ENCODE assay signal across 24 cellular contexts in genomic region chr22:44221710-44222475, GRCh38. TPM values are rescaled to one million over a fixed set of nuclear protein-coding genes. Genes with fewer than 3 reads are reported as not detected.
"Had no signal": no experiment of that assay in that cellular context is flagged by ENCODE, and none has a peak within 500 bp of the region (broad histone marks: within the 10 kb centered on the region; RNA-seq: fewer than 3 reads in every experiment).

No MANE protein-coding gene starts in this region.

- H3K27me3 ChIP-seq: neural progenitor cell, right lobe of liver, vagina had no signal

- H3K9me3 ChIP-seq: adrenal gland, right lobe of liver, thoracic aorta, vagina had no signal

- DNase-seq: activated CD4-positive, alpha-beta T cell treated with anti-CD3 and anti-CD28 coated beads for 4 hours; activated CD4-positive, alpha-beta T cell treated with anti-CD3 and anti-CD28 coated beads, Interleukin-2, amount 50 U/mL, for 4 hours; activated effector memory CD4-positive, alpha-beta T cell treated with anti-CD3 and anti-CD28 coated beads, Interleukin-2, amount 50 U/mL, for 16 hours; activated naive CD4-positive, alpha-beta T cell treated with anti-CD3 and anti-CD28 coated beads for 36 hours; activated naive CD8-positive, alpha-beta T cell treated with anti-CD3 and anti-CD28 coated beads for 36 hours; activated T-cell treated with anti-CD3 and anti-CD28 coated beads, Interleukin-2, amount 50 U/mL, for 1 hour; cortex of kidney; effector memory CD8-positive, alpha-beta T cell; foreskin fibroblast; heart left ventricle; natural killer cell; right lobe of liver; stimulated activated CD4-positive, alpha-beta T cell treated with anti-CD3 and anti-CD28 coated beads, Interleukin-2, amount 100 ng/mL, for 48 hours had no signal

- H3K4me2 ChIP-seq: neural progenitor cell had no signal

- H3K9ac ChIP-seq: neural progenitor cell had no signal

- ATAC-seq: effector memory CD8-positive, alpha-beta T cell; heart left ventricle; natural killer cell; right lobe of liver had no signal

- H3K4me1 Mint-ChIP-seq: activated naive CD8-positive, alpha-beta T cell treated with anti-CD3 and anti-CD28 coated beads for 36 hours; memory B cell; natural killer cell had no signal

- H3K27ac ChIP-seq: adrenal gland, heart left ventricle, neural progenitor cell, right lobe of liver, thoracic aorta, vagina had no signal

- H3K27ac Mint-ChIP-seq: activated naive CD4-positive, alpha-beta T cell treated with anti-CD3 and anti-CD28 coated beads for 36 hours; activated naive CD8-positive, alpha-beta T cell treated with anti-CD3 and anti-CD28 coated beads for 36 hours; activated T-helper 1 cell treated with anti-CD3 and anti-CD28 coated beads, Interleukin-12 subunit alpha, Interleukin-12 subunit beta, Interleukin-2, Interleukin-4 antibody, amounts not matched to agents 30 ng/mL and 10 ng/mL and 1 ng/mL, durations not matched to agents 14 hours and 24 hours and 36 hours; brain; effector memory CD8-positive, alpha-beta T cell; memory B cell; natural killer cell; neural progenitor cell; stimulated activated naive CD8-positive, alpha-beta T cell treated with anti-CD3 and anti-CD28 coated beads, Interleukin-15, Interleukin-2, amounts not matched to agents 100 ng/mL and 50 ng/mL, for 24 hours; type B pancreatic cell had no signal

- H3K9me3 Mint-ChIP-seq: activated naive CD8-positive, alpha-beta T cell treated with anti-CD3 and anti-CD28 coated beads for 36 hours; effector memory CD8-positive, alpha-beta T cell; memory B cell; natural killer cell; stimulated activated naive CD8-positive, alpha-beta T cell treated with anti-CD3 and anti-CD28 coated beads, Interleukin-15, Interleukin-2, amounts not matched to agents 100 ng/mL and 50 ng/mL, for 24 hours; type B pancreatic cell had no signal

- H3K4me3 ChIP-seq: adrenal gland, heart left ventricle, neural progenitor cell, right lobe of liver, thoracic aorta, vagina had no signal

- H3K36me3 Mint-ChIP-seq: activated naive CD8-positive, alpha-beta T cell treated with anti-CD3 and anti-CD28 coated beads for 36 hours; brain; memory B cell; natural killer cell; neural progenitor cell; type B pancreatic cell had no signal

- H2AFZ ChIP-seq: neural progenitor cell had no signal

- H3K36me3 ChIP-seq: adrenal gland, heart left ventricle, neural progenitor cell, right lobe of liver, thoracic aorta, vagina had no signal

- H3K4me1 ChIP-seq: adrenal gland, heart left ventricle, neural progenitor cell, right lobe of liver, vagina had no signal

- H3K4me3 Mint-ChIP-seq: activated naive CD4-positive, alpha-beta T cell treated with anti-CD3 and anti-CD28 coated beads for 36 hours; activated naive CD8-positive, alpha-beta T cell treated with anti-CD3 and anti-CD28 coated beads for 36 hours; activated T-helper 1 cell treated with anti-CD3 and anti-CD28 coated beads, Interleukin-12 subunit alpha, Interleukin-12 subunit beta, Interleukin-2, Interleukin-4 antibody, amounts not matched to agents 30 ng/mL and 10 ng/mL and 1 ng/mL, durations not matched to agents 14 hours and 24 hours and 36 hours; brain; effector memory CD8-positive, alpha-beta T cell; memory B cell; natural killer cell; neural progenitor cell; stimulated activated naive CD8-positive, alpha-beta T cell treated with anti-CD3 and anti-CD28 coated beads, Interleukin-15, Interleukin-2, amounts not matched to agents 100 ng/mL and 50 ng/mL, for 24 hours; type B pancreatic cell had no signal

RNA-seq across cellular contexts. Expression of gene PARVG, which starts 41.2 kb away (rescaled TPM):
- total RNA-seq: kidney epithelial cell had no signal
- polyA plus RNA-seq: endothelial cell of umbilical vein had no signal
